8 cellular contexts compared by ENCODE assay signal in the genomic region with DNA sequence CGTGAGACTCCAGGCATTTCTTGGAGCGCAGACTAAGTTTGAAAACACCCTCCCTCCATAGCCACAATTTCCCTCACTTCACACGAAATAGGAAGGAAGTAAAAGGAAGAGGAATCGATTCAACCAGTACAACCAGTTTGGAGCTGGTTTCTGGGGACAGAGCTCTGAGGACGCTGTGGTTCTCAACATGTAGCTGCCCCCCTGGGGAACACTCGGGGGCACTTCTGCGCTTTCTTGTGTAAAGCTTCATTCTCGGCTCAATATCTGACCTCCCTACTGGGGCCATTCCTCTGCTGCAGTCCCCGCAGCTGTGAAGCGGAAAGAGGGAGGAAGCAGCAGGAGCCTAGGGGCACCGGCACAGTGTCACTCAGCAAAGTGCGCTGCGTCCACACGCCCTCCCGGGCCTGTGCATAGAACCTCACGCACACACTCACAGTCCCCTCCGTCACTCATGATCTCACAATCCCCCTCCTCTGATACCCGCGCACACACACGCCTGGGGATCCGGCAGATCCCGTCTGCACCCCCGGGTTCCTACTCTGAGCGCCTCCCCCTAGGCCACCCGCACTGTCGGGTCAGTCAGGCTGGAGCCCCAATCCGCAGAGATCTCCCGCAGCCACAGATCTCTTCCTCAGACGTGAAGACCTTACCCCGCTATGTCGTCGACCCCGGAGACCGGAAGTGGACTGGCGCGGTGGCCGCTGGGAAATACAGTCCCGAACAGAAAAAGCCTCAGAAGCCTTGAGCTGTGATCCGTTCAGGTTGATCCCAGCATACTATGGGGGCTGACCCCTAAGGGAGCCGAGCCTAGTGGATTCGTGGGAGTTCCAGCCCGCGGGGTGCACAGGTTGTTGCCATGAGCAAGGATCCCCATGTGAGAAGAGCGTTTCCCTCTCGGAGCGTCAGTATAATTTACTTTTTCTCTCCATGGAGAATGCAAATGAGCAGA. TPM values are rescaled to one million over a fixed set of nuclear protein-coding genes. Genes with fewer than 3 reads are reported as not detected.
DNase-seq lines count a peak whose midpoint lies in the region; ATAC-seq and TF ChIP-seq lines count a peak whose summit lies in the region.

TSS of gene ZNF780A (minus strand) at position 688 of the 949 bp plus-strand sequence. CDS start 6,190 bp downstream, outside the sequence.

- H3K27me3 ChIP-seq in kidney epithelial cell (ENCODE audit: control insufficient read depth, insufficient read depth, low read length) = no peaks in the 10 kb centered on the region

- H3K36me3 ChIP-seq in kidney epithelial cell (ENCODE audit: control insufficient read depth, insufficient read depth, low read length) = no peaks in the 10 kb centered on the region

- TF ChIP-seq CTCF in kidney epithelial cell (IDR thresholded peaks at IDR 0.05; ENCODE audit: insufficient read depth, low read length, poor library complexity, severe bottlenecking) = no peak

- H3K4me3 ChIP-seq in kidney epithelial cell (ENCODE audit: low read depth, low read length) = peak within 1 kb of the TSS; percentile 73

- peak within 1 kb of the TSS; percentile 81 for H3K27ac ChIP-seq in cingulate gyrus (ENCODE audit: low read depth, low read length)

- ATAC-seq in GM18861 (IDR thresholded peaks at IDR 0.05; ENCODE audit: unreplicated experiment) (peak; percentile 65), HG03196 (IDR thresholded peaks at IDR 0.05; ENCODE audit: unreplicated experiment) (peak; percentile 66)

- peak; percentile 16 for DNase-seq in 8988T
- DNase-seq in NCI-H510A treated with DMSO at 0.1 percent for 48 hours (lab: John Stamatoyannopoulos, UW) = peak; percentile 82
- DNase-seq in activated CD4-positive, alpha-beta T cell treated with anti-CD3 and anti-CD28 coated beads for 48 hours = peak; percentile 84
- no peak for DNase-seq in kidney epithelial cell (ENCODE audit: low read depth)
- DNase-seq in stimulated activated CD4-positive, alpha-beta T cell treated with anti-CD3 and anti-CD28 coated beads, Interleukin-15, amount 100 ng/mL, for 24 hours = peak; percentile 87

RNA-seq across cellular contexts. Expression of gene ZNF780A, which starts in this region (rescaled TPM):
- 11.2 and 18.6 TPM in 2 replicates for total RNA-seq in kidney epithelial cell
